Comparison of ENCODE assay signal across 14 cellular contexts in the genomic region with DNA sequence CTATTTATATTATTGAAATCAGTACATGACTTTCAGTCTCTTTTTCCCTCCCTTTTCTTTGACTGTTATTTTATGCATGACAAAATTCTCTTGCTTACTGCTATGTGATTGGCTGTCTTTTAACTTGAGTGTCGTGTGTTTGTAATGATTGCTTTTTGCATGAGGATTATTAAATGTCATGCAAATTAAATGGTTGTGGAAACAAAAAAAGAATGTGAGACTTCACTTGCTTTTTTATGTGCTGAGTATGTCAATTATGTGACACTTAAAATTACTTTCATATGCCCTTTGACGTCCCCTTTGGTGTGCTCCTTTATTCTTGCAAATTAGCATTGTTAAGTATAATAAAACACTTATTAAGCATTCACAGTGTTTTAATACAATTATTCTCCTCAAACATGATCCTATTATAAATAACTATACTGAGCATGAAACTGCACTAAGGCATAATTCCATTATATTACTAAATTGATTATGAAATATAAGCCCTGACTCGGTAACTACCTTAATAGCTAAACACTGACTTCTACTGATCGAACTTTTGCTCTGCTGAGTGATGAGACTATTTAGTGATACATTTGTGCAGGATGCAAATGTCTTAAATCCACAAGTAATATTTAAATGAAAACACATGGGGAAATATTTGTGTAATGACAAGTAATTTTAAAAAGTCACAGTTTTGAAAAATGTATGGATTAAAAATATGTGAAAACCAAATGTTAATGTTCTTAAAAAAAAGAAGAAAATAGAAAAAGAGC.
DNase-seq lines count a peak whose midpoint lies in the region; FAIRE-seq and TF ChIP-seq lines count a peak whose summit lies in the region.
"Had no signal": no experiment of that assay in that cellular context is flagged by ENCODE, and none has a peak within 500 bp of the region (broad histone marks: within the 10 kb centered on the region; RNA-seq: fewer than 3 reads in every experiment).

No MANE protein-coding gene starts in this region.

- no peaks in the 10 kb centered on the region for H3K36me3 Mint-ChIP-seq in brain
- no peaks in the 10 kb centered on the region for H3K36me3 Mint-ChIP-seq in CD14-positive monocyte
- H3K36me3 Mint-ChIP-seq: CD8-positive, alpha-beta T cell had no signal

- H3K27me3 ChIP-seq in HUES64 (ENCODE audit: insufficient read depth, low read length) (no peaks in the 10 kb centered on the region), uterus (no peaks in the 10 kb centered on the region)
- H3K27me3 ChIP-seq in effector memory CD4-positive, alpha-beta T cell (replicated peaks; ENCODE audit: control insufficient read depth, insufficient read depth, low read length, poor library complexity, severe bottlenecking), result no peaks in the 10 kb centered on the region

- peak overlapping the region in 2 of 5 experiments; percentile 4 to 54 for H3K27ac Mint-ChIP-seq in brain
- H3K27ac Mint-ChIP-seq in CD14-positive monocyte, result no peak overlapping the region
- H3K27ac Mint-ChIP-seq: B cell; CD8-positive, alpha-beta T cell had no signal

- no peak overlapping the region for H3K4me3 ChIP-seq in HUES64 (ENCODE audit: low read length)
- H3K4me3 ChIP-seq in effector memory CD4-positive, alpha-beta T cell (ENCODE audit: insufficient read depth, low read depth, low read length, poor library complexity, severe bottlenecking), result no peak overlapping the region
- H3K4me3 ChIP-seq in uterus, result no peak overlapping the region
- H3K4me3 ChIP-seq: K562 had no signal

- peak overlapping the region in 3 of 5 experiments; percentile 16 to 49 (median 41) for H3K4me3 Mint-ChIP-seq in brain
- H3K4me3 Mint-ChIP-seq in CD14-positive monocyte, result no peak overlapping the region
- H3K4me3 Mint-ChIP-seq: B cell; CD8-positive, alpha-beta T cell had no signal

- H3K9me3 Mint-ChIP-seq in brain (no peaks in the 10 kb centered on the region), CD14-positive monocyte (peaks cover 0 to 5% (median 0%) of the 10 kb centered on the region in 7 donors)
- H3K9me3 Mint-ChIP-seq: CD8-positive, alpha-beta T cell had no signal

- no peak overlapping the region for H3K9ac ChIP-seq in HUES64 (ENCODE audit: low read depth, low read length)

- TF ChIP-seq POLR2A in uterus (IDR thresholded peaks at IDR 0.05), result no peak

- H3K36me3 ChIP-seq in HUES64 (ENCODE audit: insufficient read depth, low read length) (no peaks in the 10 kb centered on the region), uterus (no peaks in the 10 kb centered on the region)
- H3K36me3 ChIP-seq in effector memory CD4-positive, alpha-beta T cell (ENCODE audit: control insufficient read depth, insufficient read depth, low read length), result no peaks in the 10 kb centered on the region

- peaks cover 54% of the 10 kb centered on the region for H3K4me1 ChIP-seq in HUES64 (ENCODE audit: insufficient read depth, low read length)
- no peaks in the 10 kb centered on the region for H3K4me1 ChIP-seq in effector memory CD4-positive, alpha-beta T cell (ENCODE audit: control insufficient read depth, insufficient read depth, low read length, poor library complexity, severe bottlenecking)
- no peaks in the 10 kb centered on the region for H3K4me1 ChIP-seq in uterus

- peaks cover 42% of the 10 kb centered on the region for H3K4me1 Mint-ChIP-seq in brain
- H3K4me1 Mint-ChIP-seq in CD14-positive monocyte, result no peaks in the 10 kb centered on the region
- H3K4me1 Mint-ChIP-seq: B cell had no signal

- H3K27ac ChIP-seq in HUES64 (ENCODE audit: low read depth, low read length), result peak overlapping the region; percentile 2; the same call in 1 of the 2 replicates
- no peak overlapping the region for H3K27ac ChIP-seq in effector memory CD4-positive, alpha-beta T cell (ENCODE audit: insufficient read depth, low read length, poor library complexity, severe bottlenecking)
- H3K27ac ChIP-seq in uterus, result no peak overlapping the region

- FAIRE-seq in islet of Langerhans (lab: Jason Lieb, UNC), result peak; percentile 89
- FAIRE-seq: K562 had no signal

- 25% methylated on average over 1 of the region's 4 CpGs for WGBS in HUES64

- DNase-seq in GM03348 (ENCODE audit: low spot score), result peak; percentile 10
- DNase-seq in effector memory CD4-positive, alpha-beta T cell, result no peak
- no peak for DNase-seq in CD14-positive monocyte (ENCODE audit: low spot score)
- no peak for DNase-seq in uterus
- DNase-seq: ACHN; CD8-positive, alpha-beta T cell; NCI-H2107; NCI-H446; NCI-H82 had no signal

- intact Hi-C loops in CD14-positive monocyte (cut with micrococcal nuclease) (no loop called here), uterus (cut with DNase I; ENCODE audit: low total_unique reads) (no loop called here)

- TF ChIP-seq CTCF in brain (conservative IDR thresholded peaks at IDR 0.05) (no peak), CD14-positive monocyte (IDR thresholded peaks at IDR 0.05) (no peak), uterus (IDR thresholded peaks at IDR 0.05) (no peak)

- H3K27me3 Mint-ChIP-seq in brain, result no peaks in the 10 kb centered on the region
- no peaks in the 10 kb centered on the region for H3K27me3 Mint-ChIP-seq in CD14-positive monocyte (ENCODE audit: low read depth in 3 of 3)
- H3K27me3 Mint-ChIP-seq: B cell had no signal

- H3K9me3 ChIP-seq in HUES64 (ENCODE audit: insufficient read depth, low read depth, low read length) (no peaks in the 10 kb centered on the region), uterus (no peaks in the 10 kb centered on the region)
- H3K9me3 ChIP-seq in effector memory CD4-positive, alpha-beta T cell (ENCODE audit: control insufficient read depth, low read length), result no peaks in the 10 kb centered on the region

Comparison
In these comparisons a context has a peak if more than half of its experiments do, and no peak if none do; other contexts are left out.
1. H3K4me3 Mint-ChIP-seq: peak in brain (3 of 5); none in CD14-positive monocyte (0 of 2).